ENCODE assay signal across 29 cellular contexts in the genomic region with DNA sequence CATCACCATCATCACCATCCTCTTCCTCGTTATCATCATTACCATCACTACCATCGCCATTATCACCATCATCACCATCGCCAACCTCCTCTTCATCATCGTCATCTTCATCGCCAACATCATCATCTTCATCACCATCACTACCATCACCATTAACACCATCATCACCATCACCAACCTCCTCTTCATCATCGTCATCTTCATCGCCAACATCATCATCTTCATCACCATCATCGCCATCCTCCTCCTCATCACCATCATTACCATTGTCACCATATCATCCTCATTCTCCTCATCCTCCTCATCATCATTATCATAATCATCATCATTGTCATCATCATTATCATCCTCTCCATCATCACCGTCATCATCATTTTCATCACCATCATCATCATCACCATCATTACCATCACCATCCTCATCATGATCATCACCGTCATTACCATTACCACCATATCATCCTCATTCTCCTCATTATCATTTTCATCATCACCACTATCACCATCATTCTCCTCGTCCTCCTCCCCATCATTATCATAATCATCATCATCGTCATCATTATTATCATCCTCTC.
"Had no signal": no experiment of that assay in that cellular context is flagged by ENCODE, and none has a peak within 500 bp of the region (broad histone marks: within the 10 kb centered on the region; RNA-seq: fewer than 3 reads in every experiment).

No MANE protein-coding gene starts in this region.

- H3K4me3 ChIP-seq: ovary, psoas muscle, skin epidermis, smooth muscle cell, spleen, suprapubic skin, testis, tibial artery, transverse colon, upper lobe of right lung, uterus had no signal

- H3K4me1 ChIP-seq: parathyroid adenoma, psoas muscle, suprapubic skin, testis, tibial artery, transverse colon, uterus had no signal

- H3K9ac ChIP-seq: parathyroid adenoma had no signal

- H3K79me2 ChIP-seq: parathyroid adenoma had no signal

- H3K36me3 ChIP-seq: neutrophil, ovary, spleen, suprapubic skin, tibial artery, transverse colon, upper lobe of right lung, uterus had no signal

- H3K27ac ChIP-seq: neutrophil, ovary, parathyroid adenoma, psoas muscle, skin epidermis, spleen, suprapubic skin, testis, tibial artery, transverse colon, upper lobe of right lung, uterus had no signal

- H3K9me3 ChIP-seq: neutrophil, ovary, psoas muscle, spleen, suprapubic skin, testis, tibial artery, transverse colon, upper lobe of right lung, uterus had no signal

- DNase-seq: naive thymus-derived CD8-positive, alpha-beta T cell; nephron progenitor cell; nucleus accumbens; ovary; psoas muscle; right cardiac atrium; stimulated activated CD4-positive, alpha-beta T cell treated with anti-CD3 and anti-CD28 coated beads, Interleukin-12 subunit alpha, Interleukin-12 subunit beta, amount 100 ng/mL, for 4 hours; stimulated activated CD4-positive, alpha-beta T cell treated with anti-CD3 and anti-CD28 coated beads, Interleukin-1b, Interleukin-23, amount 100 ng/mL, for 48 hours; stimulated activated CD4-positive, alpha-beta T cell treated with anti-CD3 and anti-CD28 coated beads, Interleukin-4, amount 100 ng/mL, for 1 hour; stimulated activated CD4-positive, alpha-beta T cell treated with anti-CD3 and anti-CD28 coated beads, Interleukin-4, amount 100 ng/mL, for 4 hours; stimulated activated CD8-positive, alpha-beta memory T cell treated with anti-CD3 and anti-CD28 coated beads, Interleukin-4, amount 100 ng/mL, for 48 hours; stimulated activated naive CD4-positive, alpha-beta T cell; stimulated activated naive CD8-positive, alpha-beta T cell treated with anti-CD3 and anti-CD28 coated beads, Interleukin-15, amount 100 ng/mL, for 72 hours; stimulated activated naive CD8-positive, alpha-beta T cell treated with anti-CD3 and anti-CD28 coated beads, Interleukin-15, Interleukin-2, amounts not matched to agents 100 U/mL and 50 U/mL, for 24 hours; substantia nigra; testis; transverse colon; upper lobe of right lung; uterus had no signal

- ATAC-seq: naive thymus-derived CD8-positive, alpha-beta T cell; natural killer cell treated with Interleukin-12 subunit alpha and Interleukin-12 subunit beta and Interleukin-15 and Interleukin-18, amount 100 ng/mL, for 72 hours; psoas muscle; right cardiac atrium; sciatic nerve; stimulated activated memory B cell treated with anti-CD40 and anti-IgM and Interleukin-4, amounts not matched to agents 10 μg/mL and 1 μg/mL and 100 μg/mL, for 72 hours; stimulated activated naive CD8-positive, alpha-beta T cell treated with anti-CD3 and anti-CD28 coated beads, Interleukin-15, amount 100 ng/mL, for 72 hours; stimulated activated naive CD8-positive, alpha-beta T cell treated with anti-CD3 and anti-CD28 coated beads, Interleukin-15, Interleukin-2, amounts not matched to agents 100 U/mL and 50 U/mL, for 24 hours; upper lobe of right lung had no signal

- H3K27me3 ChIP-seq: neutrophil, ovary, testis, transverse colon, uterus had no signal

- H2AFZ ChIP-seq: parathyroid adenoma had no signal

- H3K4me2 ChIP-seq: smooth muscle cell had no signal
